In the genomic region with DNA sequence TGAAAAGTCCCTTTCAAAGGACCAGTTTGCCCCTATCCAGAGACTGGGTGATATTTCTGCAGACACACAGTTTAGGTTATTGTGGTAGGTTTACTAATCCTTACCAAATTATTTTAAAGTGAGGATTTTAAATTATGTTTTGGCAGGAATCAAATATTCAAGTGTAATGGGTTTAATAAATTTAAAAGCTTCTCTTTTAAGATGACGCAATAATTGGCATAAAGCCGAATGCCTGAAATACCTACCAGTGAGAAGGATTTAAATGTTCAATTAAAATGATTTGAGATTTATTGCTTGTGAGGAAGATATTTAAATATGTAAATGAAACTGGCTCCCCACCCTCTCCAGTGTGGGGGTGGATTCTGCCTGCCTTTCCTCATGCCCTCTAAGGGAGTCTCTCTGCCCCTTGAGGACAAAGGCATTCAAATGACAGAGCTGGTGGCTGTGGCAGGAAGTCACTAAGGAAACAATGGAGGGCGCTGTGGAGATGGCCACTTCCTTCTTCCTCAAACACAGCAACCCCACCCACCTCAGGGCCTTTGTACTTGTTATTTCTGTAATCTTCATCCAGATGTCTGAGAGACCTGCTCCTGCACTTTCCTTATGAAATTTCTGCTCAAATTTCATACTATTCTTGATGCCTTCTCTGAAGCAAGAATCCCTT, we compare ENCODE assay signal across 8 cellular contexts.
DNase-seq lines count a peak whose midpoint lies in the region; FAIRE-seq and TF ChIP-seq lines count a peak whose summit lies in the region.

No MANE protein-coding gene starts in this region.

- H3K4me3 ChIP-seq in testis = no peak overlapping the region

- DNase-seq in NCI-H524 (lab: John Stamatoyannopoulos, UW) (peak; percentile 81 to 95), activated T-helper 1 cell treated with Interleukin-2 at 50 U/mL for 16 hours (ENCODE audit: low read depth) (peak; percentile 20), iPS-NIHi7 (ENCODE audit: extremely low spot score) (peak; percentile 47), frontal cortex (ENCODE audit: low spot score in 2 of 2) (no peak), ureter (ENCODE audit: low spot score) (no peak), testis (no peak), NCI-H1092 (lab: John Stamatoyannopoulos, UW) (no peak)

- no peaks in the 10 kb centered on the region for H3K27me3 ChIP-seq in testis

- no peaks in the 10 kb centered on the region for H3K9me3 ChIP-seq in testis

- TF ChIP-seq CTCF in GM12872 (IDR thresholded peaks at IDR 0.05; ENCODE audit: insufficient read depth, low read depth, low read length) (peak; percentile 42; the same call in 2 of the 3 replicates), testis (IDR thresholded peaks at IDR 0.05) (no peak)

- H3K4me1 ChIP-seq in testis = no peaks in the 10 kb centered on the region

- H3K27ac ChIP-seq in testis = no peak overlapping the region

- no peaks in the 10 kb centered on the region for H3K36me3 ChIP-seq in testis (ENCODE audit: low read depth, missing control alignments)

- no peak for TF ChIP-seq POLR2A in testis (IDR thresholded peaks at IDR 0.05)

- no peak for FAIRE-seq in frontal cortex (lab: Jason Lieb, UNC)

- WGBS in testis, 2 donors = 83 to 86% methylated on average over 3 of the region's 3 CpGs

- intact Hi-C loops in testis (cut with DNase I; ENCODE audit: low total_unique reads) = no loop called here

Comparison
In these comparisons a context has a peak if more than half of its experiments do, and no peak if none do; other contexts are left out.
1. DNase-seq: peak in NCI-H524 (2 of 2), activated T-helper 1 cell treated with Interleukin-2 at 50 U/mL for 16 hours (single experiment) and iPS-NIHi7 (single experiment); none in frontal cortex (0 of 2), ureter (single experiment), testis (single experiment) and NCI-H1092 (single experiment).